Comparison of ENCODE assay signal across 13 cellular contexts in the genomic region with DNA sequence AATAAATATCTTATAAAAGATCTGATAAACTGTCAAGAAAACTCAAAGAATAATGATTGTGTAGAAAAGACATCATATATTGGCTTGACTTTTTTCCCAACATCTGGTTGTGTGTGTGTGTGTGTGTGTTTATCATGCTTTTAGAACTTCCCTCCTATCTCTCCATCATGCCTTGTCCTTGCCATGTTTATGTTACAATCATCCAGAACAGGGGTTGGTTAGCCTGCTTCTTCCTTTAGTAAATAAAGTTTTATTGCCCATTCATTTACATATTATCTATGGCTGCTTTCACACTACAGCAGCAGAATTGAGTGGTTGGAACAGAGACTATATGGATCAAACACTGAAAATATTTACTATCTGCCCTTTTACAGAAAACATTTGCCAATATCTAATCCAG. TPM values are rescaled to one million over a fixed set of nuclear protein-coding genes. Genes with fewer than 3 reads are reported as not detected.
"Had no signal": no experiment of that assay in that cellular context is flagged by ENCODE, and none has a peak within 500 bp of the region (broad histone marks: within the 10 kb centered on the region; RNA-seq: fewer than 3 reads in every experiment).

No MANE protein-coding gene starts in this region.

- H3K4me3 ChIP-seq: adrenal gland, gastrocnemius medialis, heart left ventricle, lung, sigmoid colon, spleen, thoracic aorta had no signal

- H3K4me3 Mint-ChIP-seq: activated naive CD4-positive, alpha-beta T cell treated with anti-CD3 and anti-CD28 coated beads for 36 hours; activated T-helper 17 cell treated with anti-CD3 and anti-CD28 coated beads, Interleukin-2, amount 50 U/mL, for 72 hours; endodermal cell; T-helper 2 cell treated with Interferon-gamma antibody and Interleukin-4, amounts not matched to agents 5 μg/mL and 100 μg/mL, for 36 hours had no signal

- H3K27ac ChIP-seq: adrenal gland, gastrocnemius medialis, heart left ventricle, sigmoid colon, spleen, thoracic aorta had no signal

- H3K4me1 ChIP-seq: adrenal gland had no signal

- H3K27me3 ChIP-seq: adrenal gland, gastrocnemius medialis, heart left ventricle, sigmoid colon, spleen had no signal

- ATAC-seq: activated T-helper 17 cell treated with anti-CD3 and anti-CD28 coated beads, Interleukin-2, amount 50 U/mL, for 72 hours; gastrocnemius medialis; heart left ventricle had no signal

- H3K27ac Mint-ChIP-seq: activated naive CD4-positive, alpha-beta T cell treated with anti-CD3 and anti-CD28 coated beads for 36 hours; activated T-helper 17 cell treated with anti-CD3 and anti-CD28 coated beads, Interleukin-2, amount 50 U/mL, for 72 hours; endodermal cell; T-helper 2 cell treated with Interferon-gamma antibody and Interleukin-4, amounts not matched to agents 5 μg/mL and 100 μg/mL, for 36 hours had no signal

- H3K9me3 ChIP-seq: adrenal gland, gastrocnemius medialis, thoracic aorta had no signal

- DNase-seq: activated naive CD4-positive, alpha-beta T cell treated with anti-CD3 and anti-CD28 coated beads for 36 hours; adrenal gland; endodermal cell; gastrocnemius medialis; heart left ventricle; sigmoid colon; spleen; stimulated activated CD4-positive, alpha-beta T cell treated with anti-CD3 and anti-CD28 coated beads, Interleukin-1b, Interleukin-23, amount 100 ng/mL, for 48 hours had no signal

- H3K27me3 Mint-ChIP-seq: activated T-helper 17 cell treated with anti-CD3 and anti-CD28 coated beads, Interleukin-2, amount 50 U/mL, for 72 hours had no signal

RNA-seq across cellular contexts. Expression of gene RIPOR2, which starts 52.8 kb away (rescaled TPM):
- total RNA-seq: pulmonary artery endothelial cell had no signal
